18 cellular contexts compared by ENCODE assay signal in the genomic region with DNA sequence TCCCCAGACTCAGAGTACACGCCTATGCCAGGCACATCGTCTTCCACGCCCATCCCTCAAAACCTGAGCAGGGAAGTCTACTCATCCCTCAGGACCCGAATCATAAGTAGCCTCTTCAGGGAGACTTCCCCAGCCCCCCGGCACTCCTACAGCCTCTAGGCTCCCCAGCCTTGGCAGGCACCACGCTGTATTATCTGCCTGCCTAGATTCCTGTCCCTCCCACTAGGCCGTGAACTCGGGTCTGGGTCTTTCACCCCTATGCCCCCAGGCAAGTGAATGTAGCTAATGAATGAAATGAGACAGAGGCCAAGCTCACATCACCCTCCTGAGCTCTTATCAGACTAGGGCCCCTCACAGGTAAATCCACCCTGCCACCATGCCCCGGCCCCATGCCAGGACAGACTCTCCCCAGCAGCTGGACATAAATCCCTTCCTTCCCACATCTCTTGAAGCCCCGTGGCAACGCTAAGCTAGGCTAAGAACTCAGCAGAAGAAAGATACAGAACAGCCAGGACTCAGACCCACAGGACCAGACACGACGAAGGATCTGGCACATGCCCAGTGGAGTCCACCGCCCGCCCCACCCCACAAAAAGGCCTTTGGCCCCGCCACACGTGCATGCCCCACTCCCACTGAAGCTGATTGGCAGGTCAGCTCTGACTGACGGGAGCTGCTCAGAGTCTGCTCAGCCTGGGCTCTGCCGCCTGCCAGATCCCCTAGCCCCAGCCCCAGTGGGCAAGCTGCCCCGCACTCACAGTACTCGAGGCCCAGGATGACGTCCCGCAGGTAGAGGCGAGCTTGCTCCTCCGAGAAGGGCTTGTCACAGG. TPM values are rescaled to one million over a fixed set of nuclear protein-coding genes. Genes with fewer than 3 reads are reported as not detected.
DNase-seq lines count a peak whose midpoint lies in the region; ATAC-seq and TF ChIP-seq lines count a peak whose summit lies in the region.
"Had no signal": no experiment of that assay in that cellular context is flagged by ENCODE, and none has a peak within 500 bp of the region (broad histone marks: within the 10 kb centered on the region; RNA-seq: fewer than 3 reads in every experiment).

No MANE protein-coding gene starts in this region.

- no peak overlapping the region for H4K8ac ChIP-seq in H9 (replicated peaks; ENCODE audit: insufficient read length, low read depth, low read length)

- H3K18ac ChIP-seq in H9 (ENCODE audit: insufficient read length, low read depth, low read length): no peak overlapping the region

- no CpG with 5 or more reads among the region's 25 CpGs for WGBS in H9 (ENCODE audit: extremely low coverage, insufficient read length, low lambda C conversion rate)
- 54% methylated on average over 25 of the region's 25 CpGs for WGBS in right cardiac atrium
- WGBS in psoas muscle, 3 donors: 48 to 59% (median 57%) methylated on average over 25 of the region's 25 CpGs

- H3K4me3 Mint-ChIP-seq in H9 (no peak overlapping the region), WTC11 (no peak overlapping the region)
- H3K4me3 Mint-ChIP-seq in activated T-helper 1 cell treated with anti-CD3 and anti-CD28 coated beads, Interleukin-12 subunit alpha, Interleukin-12 subunit beta, Interleukin-2, Interleukin-4 antibody, amounts not matched to agents 30 ng/mL and 10 ng/mL and 1 ng/mL, durations not matched to agents 14 hours and 24 hours and 36 hours: no peak overlapping the region
- H3K4me3 Mint-ChIP-seq: dendritic cell treated with granulocyte-macrophage colony-stimulating factor and Interleukin-4, amounts not matched to agents 40 ng/mL and 50 ng/mL, for 4 days had no signal

- H3K23ac ChIP-seq in H9 (ENCODE audit: insufficient read length, low read depth, low read length): no peak overlapping the region

- ATAC-seq in WTC11 (peak; percentile 52), right cardiac atrium (peak; percentile 38 to 47), psoas muscle (peak in 3 of 4 donors; percentile 3 to 29 (median 16)), GM19395 (IDR thresholded peaks at IDR 0.05; ENCODE audit: unreplicated experiment) (no peak), HG03432 (IDR thresholded peaks at IDR 0.05; ENCODE audit: unreplicated experiment) (no peak)

- no peak overlapping the region for H3K9ac ChIP-seq in H9 (ENCODE audit: extremely low read depth, insufficient read length, low read length)

- H3K79me1 ChIP-seq in H9 (ENCODE audit: insufficient read depth, low read depth, low read length, poor library complexity, severe bottlenecking): no peaks in the 10 kb centered on the region

- DNase-seq in H9 (peak; percentile 61), WTC11 (ENCODE audit: low spot score) (no peak), right cardiac atrium (peak in 2 of 3 donors; percentile 57 to 71), psoas muscle (no peak), NCI-H1694 treated with DMSO at 0.1 percent for 48 hours (lab: John Stamatoyannopoulos, UW) (no peak)
- no peak for DNase-seq in activated T-helper 1 cell treated with anti-CD3 and anti-CD28 coated beads, Interleukin-12 subunit alpha, Interleukin-12 subunit beta, Interleukin-2, Interleukin-4 antibody, amounts not matched to agents 30 ng/mL and 10 ng/mL and 1 ng/mL, durations not matched to agents 14 hours and 24 hours and 36 hours (ENCODE audit: low spot score)
- DNase-seq: activated CD4-positive, alpha-beta T cell treated with anti-CD3 and anti-CD28 coated beads, Interleukin-2, amount 50 U/mL, for 4 hours; activated T-cell treated with anti-CD3 and anti-CD28 coated beads, Interleukin-2, amount 50 U/mL, for 48 hours; DND-41; MM.1S had no signal

- no peak overlapping the region for H3K4me3 ChIP-seq in right cardiac atrium (ENCODE audit: low read length)
- no peak overlapping the region for H3K4me3 ChIP-seq in psoas muscle
- H3K4me3 ChIP-seq: lung, SJSA1 had no signal

- H2BK12ac ChIP-seq in H9 (ENCODE audit: insufficient read length, low read depth, low read length): no peak overlapping the region

- peaks cover 5 to 15% (median 13%) of the 10 kb centered on the region in 3 experiments for H3K36me3 Mint-ChIP-seq in H9 (ENCODE audit: insufficient read depth in 1 of 3, low read depth in 3 of 3)
- peaks cover 16% of the 10 kb centered on the region for H3K36me3 Mint-ChIP-seq in WTC11
- H3K36me3 Mint-ChIP-seq in activated T-helper 1 cell treated with anti-CD3 and anti-CD28 coated beads, Interleukin-12 subunit alpha, Interleukin-12 subunit beta, Interleukin-2, Interleukin-4 antibody, amounts not matched to agents 30 ng/mL and 10 ng/mL and 1 ng/mL, durations not matched to agents 14 hours and 24 hours and 36 hours (ENCODE audit: low read depth): peaks cover 2% of the 10 kb centered on the region

- peaks cover 6 to 13% of the 10 kb centered on the region in 2 experiments; a peak in 3 of 4 replicates for H3K4me1 Mint-ChIP-seq in H9
- H3K4me1 Mint-ChIP-seq in WTC11: no peaks in the 10 kb centered on the region
- no peaks in the 10 kb centered on the region for H3K4me1 Mint-ChIP-seq in activated T-helper 1 cell treated with anti-CD3 and anti-CD28 coated beads, Interleukin-12 subunit alpha, Interleukin-12 subunit beta, Interleukin-2, Interleukin-4 antibody, amounts not matched to agents 30 ng/mL and 10 ng/mL and 1 ng/mL, durations not matched to agents 14 hours and 24 hours and 36 hours (ENCODE audit: low read depth)

- H2BK120ac ChIP-seq in H9 (ENCODE audit: low read depth, low read length, poor library complexity, severe bottlenecking): no peak overlapping the region

- no peak overlapping the region for H2AK5ac ChIP-seq in H9 (ENCODE audit: insufficient read length, low read length)

- intact Hi-C loops in right cardiac atrium (cut with DNase I) (no loop called here), psoas muscle (cut with DNase I) (no loop called here)
- intact Hi-C loops in activated T-helper 1 cell treated with anti-CD3 and anti-CD28 coated beads, Interleukin-12 subunit alpha, Interleukin-12 subunit beta, Interleukin-2, Interleukin-4 antibody, amounts not matched to agents 30 ng/mL and 10 ng/mL and 1 ng/mL, durations not matched to agents 14 hours and 24 hours and 36 hours (cut with micrococcal nuclease): no loop called here

- no peak overlapping the region for H3K4ac ChIP-seq in H9 (ENCODE audit: low read depth, low read length)

- no peak overlapping the region for H3K4me2 ChIP-seq in H9 (ENCODE audit: insufficient read depth, insufficient read length, low read length)

- no peak overlapping the region for H2AFZ ChIP-seq in H9 (ENCODE audit: low read length)

- H3K36me3 ChIP-seq in psoas muscle (ENCODE audit: insufficient read depth in 1 of 2, low read depth in 1 of 2): peaks cover 0 to 9% of the 10 kb centered on the region in 2 donors

- no peak overlapping the region for H3K56ac ChIP-seq in H9 (ENCODE audit: insufficient read length, low read depth, low read length)

- TF ChIP-seq CTCF in H9 (conservative IDR thresholded peaks at IDR 0.05): no peak
- no peak for TF ChIP-seq CTCF in WTC11 (IDR thresholded peaks at IDR 0.05)
- no peak for TF ChIP-seq CTCF in psoas muscle (IDR thresholded peaks at IDR 0.05)

- no peak overlapping the region for H4K91ac ChIP-seq in H9 (ENCODE audit: insufficient read length, low read depth, low read length)

- peak overlapping the region; percentile 13 to 56 (median 36); a peak in 3 of 7 replicates for H3K27ac Mint-ChIP-seq in H9
- H3K27ac Mint-ChIP-seq in WTC11: peak overlapping the region; percentile 25; the same call in 1 of the 2 replicates
- no peak overlapping the region for H3K27ac Mint-ChIP-seq in activated T-helper 1 cell treated with anti-CD3 and anti-CD28 coated beads, Interleukin-12 subunit alpha, Interleukin-12 subunit beta, Interleukin-2, Interleukin-4 antibody, amounts not matched to agents 30 ng/mL and 10 ng/mL and 1 ng/mL, durations not matched to agents 14 hours and 24 hours and 36 hours
- H3K27ac Mint-ChIP-seq: dendritic cell treated with granulocyte-macrophage colony-stimulating factor and Interleukin-4, amounts not matched to agents 40 ng/mL and 50 ng/mL, for 4 days had no signal

- no peaks in the 10 kb centered on the region for H4K20me1 ChIP-seq in H9 (ENCODE audit: control insufficient read depth, insufficient read depth, insufficient read length)

- no peak overlapping the region for H2BK20ac ChIP-seq in H9 (ENCODE audit: low read depth, low read length, poor library complexity, severe bottlenecking)

- H3K4me1 ChIP-seq in H9 (ENCODE audit: insufficient read depth, low read length): no peaks in the 10 kb centered on the region
- H3K4me1 ChIP-seq in right cardiac atrium (ENCODE audit: control insufficient read depth, insufficient read depth, low read length): no peaks in the 10 kb centered on the region
- H3K4me1 ChIP-seq in psoas muscle: peaks cover 26% of the 10 kb centered on the region

- H3K79me2 ChIP-seq in H9 (ENCODE audit: insufficient read depth, low read length): no peaks in the 10 kb centered on the region

- no peak overlapping the region for H3K14ac ChIP-seq in H9 (ENCODE audit: insufficient read depth, low read length)

- CTCF ChIA-PET in WTC11 (lab: Charles Lee): interaction anchor here (1.3 to 1.4 kb wide), 2 partner anchors 33 to 34 kb away, joined by 6 to 7 read pairs; no protein-coding TSS in a partner anchor

- no peaks in the 10 kb centered on the region for H3K9me3 ChIP-seq in H9 (ENCODE audit: control insufficient read depth, low read depth, low read length)
- no peaks in the 10 kb centered on the region for H3K9me3 ChIP-seq in right cardiac atrium (ENCODE audit: control insufficient read depth, low read length)
- no peaks in the 10 kb centered on the region for H3K9me3 ChIP-seq in psoas muscle
- H3K9me3 ChIP-seq: SJSA1 had no signal

- H3T11ph ChIP-seq in H9 (ENCODE audit: low read length): no peak overlapping the region

- POLR2A ChIA-PET in WTC11 (lab: Charles Lee): interaction anchor here (0.5 kb wide), 1 partner anchor 98 kb away, joined by 7 read pairs; no protein-coding TSS in a partner anchor

- 0 out of 2 replicates have a peak, but pooled peaks cover 2% of the 10 kb centered on the region for H3K27me3 Mint-ChIP-seq in H9 (ENCODE audit: low read depth)
- no peaks in the 10 kb centered on the region; the same call in 1 of the 2 replicates for H3K27me3 Mint-ChIP-seq in WTC11 (ENCODE audit: low read depth)
- no peaks in the 10 kb centered on the region for H3K27me3 Mint-ChIP-seq in activated T-helper 1 cell treated with anti-CD3 and anti-CD28 coated beads, Interleukin-12 subunit alpha, Interleukin-12 subunit beta, Interleukin-2, Interleukin-4 antibody, amounts not matched to agents 30 ng/mL and 10 ng/mL and 1 ng/mL, durations not matched to agents 14 hours and 24 hours and 36 hours (ENCODE audit: insufficient read depth)

- no peak overlapping the region for H2BK15ac ChIP-seq in H9 (ENCODE audit: low read depth, low read length)

- H2BK5ac ChIP-seq in H9 (ENCODE audit: insufficient read length, low read length): no peak overlapping the region

- H3K27me3 ChIP-seq in H9 (ENCODE audit: insufficient read depth, low read length): no peaks in the 10 kb centered on the region
- no peaks in the 10 kb centered on the region for H3K27me3 ChIP-seq in right cardiac atrium (ENCODE audit: control insufficient read depth, insufficient read depth)
- no peaks in the 10 kb centered on the region for H3K27me3 ChIP-seq in psoas muscle (ENCODE audit: insufficient read depth in 3 of 3, low read length in 2 of 3)
- H3K27me3 ChIP-seq: SJSA1 had no signal

- H3K27ac ChIP-seq in H9 (ENCODE audit: insufficient read length, low read depth, low read length) (no peak overlapping the region), right cardiac atrium (ENCODE audit: low read length) (peak overlapping the region; percentile 27), psoas muscle (peak overlapping the region; percentile 54)
- H3K27ac ChIP-seq: SJSA1 had no signal

- H3K9me3 Mint-ChIP-seq in H9 (no peaks in the 10 kb centered on the region), WTC11 (no peaks in the 10 kb centered on the region)
- no peaks in the 10 kb centered on the region for H3K9me3 Mint-ChIP-seq in activated T-helper 1 cell treated with anti-CD3 and anti-CD28 coated beads, Interleukin-12 subunit alpha, Interleukin-12 subunit beta, Interleukin-2, Interleukin-4 antibody, amounts not matched to agents 30 ng/mL and 10 ng/mL and 1 ng/mL, durations not matched to agents 14 hours and 24 hours and 36 hours
- H3K9me3 Mint-ChIP-seq: dendritic cell treated with granulocyte-macrophage colony-stimulating factor and Interleukin-4, amounts not matched to agents 40 ng/mL and 50 ng/mL, for 4 days had no signal

- H3K23me2 ChIP-seq in H9 (ENCODE audit: insufficient read length, low read depth, low read length, poor library complexity, severe bottlenecking): no peaks in the 10 kb centered on the region

- no peak overlapping the region for H4K5ac ChIP-seq in H9 (ENCODE audit: insufficient read length, low read depth, low read length)

RNA-seq across cellular contexts. Expression of gene CAMKK1, which starts 13.0 kb away (rescaled TPM):
- total RNA-seq in H9 (2021) (6.4 and 6.7 TPM in 2 replicates), WTC11 (2021) (8.0 to 9.6 TPM (median 8.7 TPM) in 3 replicates), right cardiac atrium (1 to 10 TPM; 4.2 to 6.7 (median 6.0) TPM), psoas muscle (1 to 10 TPM in 3 of 4 donors, under 1 TPM in 1; 0.92 to 2.3 (median 1.8) TPM)
- polyA plus RNA-seq in right cardiac atrium (4.5 TPM), psoas muscle (1 to 10 TPM in 2 of 3 donors, under 1 TPM in 1; 0.91 to 1.5 (median 1.3) TPM)
- 6.1 and 7.8 TPM in 2 replicates for total RNA-seq in activated T-helper 1 cell treated with anti-CD3 and anti-CD28 coated beads, Interleukin-12 subunit alpha, Interleukin-12 subunit beta, Interleukin-2, Interleukin-4 antibody, amounts not matched to agents 30 ng/mL and 10 ng/mL and 1 ng/mL, durations not matched to agents 14 hours and 24 hours and 36 hours

RNA-seq across cellular contexts. Expression of gene NCBP3, which starts 33.8 kb away (rescaled TPM):
- total RNA-seq in H9 (2021) (43.0 and 45.7 TPM in 2 replicates), WTC11 (2021) (48.7 to 51.3 TPM (median 49.6 TPM) in 3 replicates), right cardiac atrium (10 to 100 TPM; 24.7 to 33.5 (median 27.1) TPM), psoas muscle (10 to 100 TPM; 10.9 to 23.5 (median 17.7) TPM)
- polyA plus RNA-seq in right cardiac atrium (13.9 TPM), psoas muscle (10 to 100 TPM in 1 of 3 donors, 1 to 10 TPM in 2; 9.3 to 15.1 (median 9.9) TPM)
- total RNA-seq in activated T-helper 1 cell treated with anti-CD3 and anti-CD28 coated beads, Interleukin-12 subunit alpha, Interleukin-12 subunit beta, Interleukin-2, Interleukin-4 antibody, amounts not matched to agents 30 ng/mL and 10 ng/mL and 1 ng/mL, durations not matched to agents 14 hours and 24 hours and 36 hours: 54.2 and 56.0 TPM in 2 replicates

RNA-seq across cellular contexts. Expression of gene P2RX1, which starts 36.5 kb away (rescaled TPM):
- total RNA-seq in H9 (2021): 0.09 TPM in 1 of 2 replicates, not detected in the other
- 0.07 TPM in 1 of 3 replicates, not detected in the others for total RNA-seq in WTC11 (2021)
- 1 to 10 TPM in 3 of 4 donors, under 1 TPM in 1; 0.74 to 3.8 (median 1.4) TPM for total RNA-seq in right cardiac atrium
- 1.1 TPM for polyA plus RNA-seq in right cardiac atrium
- total RNA-seq in psoas muscle: under 1 TPM; 0.18 to 0.94 (median 0.32) TPM
- polyA plus RNA-seq in psoas muscle: under 1 TPM; 0.06 to 0.13 (median 0.07) TPM
- 0.13 and 0.34 TPM in 2 replicates for total RNA-seq in activated T-helper 1 cell treated with anti-CD3 and anti-CD28 coated beads, Interleukin-12 subunit alpha, Interleukin-12 subunit beta, Interleukin-2, Interleukin-4 antibody, amounts not matched to agents 30 ng/mL and 10 ng/mL and 1 ng/mL, durations not matched to agents 14 hours and 24 hours and 36 hours
- total RNA-seq: H4, occipital lobe had no signal
- polyA plus RNA-seq: fibroblast of lung had no signal

Comparison
In these comparisons a context has a peak if more than half of its experiments do, and no peak if none do; other contexts are left out.
1. DNase-seq: peak in H9 (single experiment) and right cardiac atrium (2 of 3); none in WTC11 (single experiment), psoas muscle (0 of 2), NCI-H1694 treated with DMSO at 0.1 percent for 48 hours (single experiment) and activated T-helper 1 cell treated with anti-CD3 and anti-CD28 coated beads, Interleukin-12 subunit alpha, Interleukin-12 subunit beta, Interleukin-2, Interleukin-4 antibody, amounts not matched to agents 30 ng/mL and 10 ng/mL and 1 ng/mL, durations not matched to agents 14 hours and 24 hours and 36 hours (single experiment).
2. ATAC-seq: peak in WTC11 (single experiment), right cardiac atrium (2 of 2) and psoas muscle (3 of 4); none in GM19395 (single experiment) and HG03432 (single experiment).